1 cellular context compared by ENCODE assay signal in genomic region chr1:26037904-26038303, GRCh38.
TF ChIP-seq lines count a peak whose summit lies in the region.

No MANE protein-coding gene starts in this region.

TF ChIP-seq in HepG2, 621 proteins besides CTCF, POLR2A, EP300 and RAD21:
- no peak for TF ChIP-seq ZKSCAN8 (CRISPR knock-in tag; IDR thresholded peaks at IDR 0.05; ENCODE audit: borderline replicate concordance)
- no peak for TF ChIP-seq NFAT5 (CRISPR knock-in tag; IDR thresholded peaks at IDR 0.05)
- no peak for TF ChIP-seq MATR3 (CRISPR knock-in tag; IDR thresholded peaks at IDR 0.05)
- TF ChIP-seq TCF7L2 (IDR thresholded peaks at IDR 0.05; ENCODE audit: low read depth, low read length): no peak
- TF ChIP-seq ZSCAN20 (CRISPR knock-in tag; IDR thresholded peaks at IDR 0.05; ENCODE audit: borderline replicate concordance): no peak
- no peak for TF ChIP-seq MXD4 (CRISPR knock-in tag; IDR thresholded peaks at IDR 0.05)
- TF ChIP-seq MEF2D (CRISPR knock-in tag; IDR thresholded peaks at IDR 0.05): no peak
- TF ChIP-seq ZNF740 (CRISPR knock-in tag; IDR thresholded peaks at IDR 0.05): no peak
- TF ChIP-seq ZSCAN31 (CRISPR knock-in tag; IDR thresholded peaks at IDR 0.05; ENCODE audit: low read depth): no peak
- no peak for TF ChIP-seq MTA1 (CRISPR knock-in tag; IDR thresholded peaks at IDR 0.05; ENCODE audit: borderline replicate concordance)
- no peak for TF ChIP-seq PREB (CRISPR knock-in tag; IDR thresholded peaks at IDR 0.05)
TF ChIP-seq in HepG2: peak in this region for 0.
